In genomic region chr4:121072080-121072835, GRCh38 we compare ENCODE assay signal across 8 cellular contexts. TPM values are rescaled to one million over a fixed set of nuclear protein-coding genes. Genes with fewer than 3 reads are reported as not detected.
DNase-seq lines count a peak whose midpoint lies in the region; ATAC-seq and TF ChIP-seq lines count a peak whose summit lies in the region.

NDNF (minus strand) TSS chr4:121072535; CDS start chr4:121045837, 26,698 bp downstream.

- no peaks in the 10 kb centered on the region for H3K79me2 ChIP-seq in HCT116 (ENCODE audit: insufficient read depth, low read length)

- no peak within 1 kb of the TSS for H3K9ac ChIP-seq in HCT116 (ENCODE audit: low read length)

- H3K27ac ChIP-seq in HCT116 (ENCODE audit: low read depth, low read length), result no peak within 1 kb of the TSS

- no peaks in the 10 kb centered on the region for H3K9me2 ChIP-seq in HCT116 (ENCODE audit: insufficient read depth)

- RAD21 ChIA-PET in HCT116 (lab: Charles Lee; ENCODE audit: low non-redundant PET in 1 of 2, low total read pairs in 2 of 2, uncharacterized antibody in 2 of 2, unreplicated experiment in 2 of 2), result no interaction called here

- peak within 1 kb of the TSS; percentile 83 for H3K4me2 ChIP-seq in HCT116 (ENCODE audit: low read length)

- TF ChIP-seq RAD21 in HCT116 (IDR thresholded peaks at IDR 0.05; ENCODE audit: low read depth), result no peak

- H3K27me3 ChIP-seq in BJ (ENCODE audit: control insufficient read depth, insufficient read depth, low read length) (peaks cover 32% of the 10 kb centered on the region), HCT116 (ENCODE audit: insufficient read depth, low read length) (0 out of 2 replicates have a peak, but pooled peaks cover 5% of the 10 kb centered on the region), kidney epithelial cell (ENCODE audit: control insufficient read depth, insufficient read depth, low read length) (peaks cover 24% of the 10 kb centered on the region)

- DNase-seq in BJ (ENCODE audit: low read depth) (no peak), HCT116 (ENCODE audit: low read depth, low spot score) (no peak), T-helper 2 cell (peak; percentile 14 to 75 (median 30)), cardiac fibroblast (ENCODE audit: low read depth in 2 of 2) (peak; percentile 31 to 42), kidney epithelial cell (ENCODE audit: low read depth) (no peak), NCI-H187 (lab: John Stamatoyannopoulos, UW) (no peak)
- DNase-seq in stimulated activated CD4-positive, alpha-beta T cell treated with anti-CD3 and anti-CD28 coated beads, Interleukin-1b, Interleukin-23, amount 100 ng/mL, for 24 hours (ENCODE audit: low read depth in 4 of 4, low spot score in 1 of 4), result peak in 3 of 4 experiments; percentile 21 to 45 (median 34)

- no TSS peak for BruUV-seq in HCT116 (replicated peaks; lab: Mats Ljungman, UMichigan)

- peak within 1 kb of the TSS; percentile 95 for H2AFZ ChIP-seq in HCT116 (ENCODE audit: low read depth, low read length, poor library complexity, severe bottlenecking)

- H3K9me3 ChIP-seq in HCT116 (ENCODE audit: control insufficient read depth in 1 of 2, insufficient read depth in 1 of 2, low read depth in 1 of 2, low read length in 2 of 2), result no peaks in the 10 kb centered on the region

- H3K36me3 ChIP-seq in BJ (ENCODE audit: control insufficient read depth, insufficient read depth, low read length) (no peaks in the 10 kb centered on the region), HCT116 (ENCODE audit: control insufficient read depth in 1 of 2, insufficient read depth in 2 of 2, low read length in 2 of 2) (no peaks in the 10 kb centered on the region), kidney epithelial cell (ENCODE audit: control insufficient read depth, insufficient read depth, low read length) (no peaks in the 10 kb centered on the region)

- POLR2A ChIA-PET in BJ (lab: Charles Lee), result no interaction called here
- POLR2A ChIA-PET in HCT116 (lab: Charles Lee), result no interaction called here

- H3K4me3 ChIP-seq in BJ (ENCODE audit: low read depth, low read length), result peak within 1 kb of the TSS; percentile 40
- H3K4me3 ChIP-seq in HCT116 (replicated peaks in 1 of 2; ENCODE audit: low read depth in 1 of 2, low read length in 2 of 2), result peak within 1 kb of the TSS; percentile 38 to 57
- peak within 1 kb of the TSS; percentile 43 to 48 for H3K4me3 ChIP-seq in cardiac fibroblast (replicated peaks in 1 of 2; ENCODE audit: low read depth in 2 of 2, low read length in 2 of 2)
- H3K4me3 ChIP-seq in kidney epithelial cell (ENCODE audit: low read depth, low read length), result peak within 1 kb of the TSS; percentile 48

- intact Hi-C loops in HCT116 (cut with micrococcal nuclease), result no loop called here

- TF ChIP-seq CTCF in BJ (IDR thresholded peaks at IDR 0.05; ENCODE audit: insufficient read depth, low read depth, low read length) (no peak), HCT116 (IDR thresholded peaks at IDR 0.05 in 2 of 3, conservative IDR thresholded peaks at IDR 0.05 in 1 of 3; ENCODE audit: borderline replicate concordance in 1 of 3, insufficient read depth in 1 of 3, low read depth in 2 of 3, low read length in 2 of 3) (no peak), cardiac fibroblast (IDR thresholded peaks at IDR 0.05; ENCODE audit: low read depth, low read length) (no peak), kidney epithelial cell (IDR thresholded peaks at IDR 0.05; ENCODE audit: insufficient read depth, low read length, poor library complexity, severe bottlenecking) (no peak)

- no peak for TF ChIP-seq POLR2A in HCT116 (IDR thresholded peaks at IDR 0.05; ENCODE audit: borderline replicate concordance, extremely low read depth, insufficient read depth, insufficient read length)

- H4K20me1 ChIP-seq in HCT116 (ENCODE audit: insufficient read depth), result no peaks in the 10 kb centered on the region

- CTCF ChIA-PET in BJ (lab: Yijun Ruan, JAX), result interaction anchor here (0.6 to 0.7 kb wide), 2 partner anchors 11 to 22 kb away, joined by 3 read pairs; no protein-coding TSS in a partner anchor
- CTCF ChIA-PET in HCT116 (lab: Charles Lee), result no interaction called here

- H3K4me1 ChIP-seq in HCT116 (ENCODE audit: control insufficient read depth in 1 of 2, insufficient read depth in 2 of 2, low read length in 2 of 2), result peaks cover 0 to 12% of the 10 kb centered on the region in 2 experiments; a peak in 3 of 4 replicates

- ATAC-seq in HCT116 (peak; percentile 92), GM19328 (IDR thresholded peaks at IDR 0.05; ENCODE audit: unreplicated experiment) (no peak)

TF ChIP-seq in HCT116, 20 proteins besides CTCF, POLR2A, EP300 and RAD21:
- TF ChIP-seq TCF7L2 (IDR thresholded peaks at IDR 0.05; ENCODE audit: borderline replicate concordance, extremely low read depth, insufficient read depth, insufficient read length) (peak; percentile 96), EZH2phosphoT487 (IDR thresholded peaks at IDR 0.05; ENCODE audit: borderline replicate concordance) (no peak), SRF (IDR thresholded peaks at IDR 0.05; ENCODE audit: low read depth) (no peak)

RNA-seq across cellular contexts. Expression of gene NDNF, which starts in this region (rescaled TPM):
- 0.11 and 0.18 TPM in 2 replicates for polyA plus RNA-seq in BJ (2011; rRNA removed)
- 0.31 and 0.66 TPM in 2 replicates for polyA minus RNA-seq in BJ (2011; rRNA and poly(A)+ RNA removed)
- 0.22 TPM for total RNA-seq in HCT116 (2021; ENCODE audit: unreplicated experiment)
- polyA plus RNA-seq in HCT116 (2012), result 0.07 TPM in 1 of 2 replicates, not detected in the other
- 0.08 and 0.21 TPM in 2 replicates for total RNA-seq in kidney epithelial cell

Comparison
In these comparisons a context has a peak if more than half of its experiments do, and no peak if none do; other contexts are left out.
1. Peak in ATAC-seq, H3K4me3 ChIP-seq and H3K4me2 ChIP-seq in HCT116; RNA of the gene not detected or under 1 TPM.
2. DNase-seq: peak in T-helper 2 cell (5 of 5), cardiac fibroblast (2 of 2) and stimulated activated CD4-positive, alpha-beta T cell treated with anti-CD3 and anti-CD28 coated beads, Interleukin-1b, Interleukin-23, amount 100 ng/mL, for 24 hours (3 of 4); none in BJ (single experiment), HCT116 (single experiment), kidney epithelial cell (single experiment) and NCI-H187 (0 of 2).
3. Peak in every context shown above with its lines, with median percentiles within 50 percentile points of each other: H3K4me3 ChIP-seq.